In the genomic region with DNA sequence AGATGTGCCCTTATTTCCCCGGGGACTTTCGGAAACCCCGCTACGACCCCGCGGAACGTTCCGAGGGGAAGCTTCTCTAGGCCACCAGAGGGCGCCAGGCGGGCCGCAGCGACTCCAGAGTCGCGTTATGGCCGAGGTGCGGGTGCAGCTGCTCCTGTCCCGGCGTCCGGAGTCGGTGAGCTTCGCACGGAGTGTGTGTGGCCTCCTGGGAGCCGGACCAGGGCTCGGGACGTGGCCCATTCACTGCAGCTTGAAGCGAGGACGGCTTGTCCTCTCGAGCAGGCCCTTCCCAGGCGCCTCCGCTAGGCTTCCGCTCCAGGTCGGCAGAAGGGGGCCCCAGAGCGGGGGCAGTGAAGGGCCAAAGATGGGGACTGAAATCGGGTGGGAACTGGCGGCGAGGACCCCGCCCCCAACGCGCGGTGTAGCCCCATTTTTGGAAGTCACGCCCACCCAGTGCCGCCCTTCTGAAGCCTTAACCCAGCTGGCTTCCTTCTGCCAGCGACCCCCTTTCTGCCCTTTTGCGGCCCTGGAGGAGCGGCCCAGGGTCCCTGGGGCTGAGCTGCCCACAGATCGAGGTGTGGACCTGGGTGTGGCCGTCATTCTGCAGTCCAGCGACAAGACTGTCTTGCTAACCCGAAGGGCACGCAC, we compare ENCODE assay signal across 8 cellular contexts. TPM values are rescaled to one million over a fixed set of nuclear protein-coding genes. Genes with fewer than 3 reads are reported as not detected.
DNase-seq lines count a peak whose midpoint lies in the region; ATAC-seq and TF ChIP-seq lines count a peak whose summit lies in the region.

A gene with protein sequence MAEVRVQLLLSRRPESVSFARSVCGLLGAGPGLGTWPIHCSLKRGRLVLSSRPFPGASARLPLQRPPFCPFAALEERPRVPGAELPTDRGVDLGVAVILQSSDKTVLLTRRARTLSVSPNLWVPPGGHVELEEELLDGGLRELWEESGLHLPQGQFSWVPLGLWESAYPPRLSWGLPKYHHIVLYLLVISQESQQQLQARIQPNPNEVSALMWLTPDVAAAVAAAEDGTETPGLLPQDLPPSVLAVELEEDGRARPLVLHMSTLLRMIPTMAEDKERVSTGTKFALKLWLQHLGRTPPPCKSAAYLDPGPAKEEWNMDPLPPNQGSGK (plus strand): TSS at position 117 of the 648 bp plus-strand sequence. CDS start 11 bp downstream, at position 128.

- H3K9ac ChIP-seq in HUES48 (ENCODE audit: low read depth, low read length) (peak within 1 kb of the TSS; percentile 68), neural cell (ENCODE audit: low read length) (peak within 1 kb of the TSS; percentile 43)

- H3K9me3 ChIP-seq in HUES48 (ENCODE audit: control insufficient read depth, insufficient read depth, low read length): no peaks in the 10 kb centered on the region
- no peaks in the 10 kb centered on the region for H3K9me3 ChIP-seq in Panc1 (ENCODE audit: control insufficient read depth, insufficient read depth, low read depth, low read length)
- no peaks in the 10 kb centered on the region for H3K9me3 ChIP-seq in neural cell (ENCODE audit: low read length)
- no peaks in the 10 kb centered on the region for H3K9me3 ChIP-seq in stomach

- H3F3A ChIP-seq in neural cell (ENCODE audit: insufficient read depth, low read length, poor library complexity, severe bottlenecking): no peaks in the 10 kb centered on the region

- TF ChIP-seq POLR2A in stomach (IDR thresholded peaks at IDR 0.05): no peak

- TF ChIP-seq CTCF in Panc1 (IDR thresholded peaks at IDR 0.05) (peak; percentile 99), fibroblast of pulmonary artery (IDR thresholded peaks at IDR 0.05; ENCODE audit: low read length, missing control alignments) (peak; percentile 89), neural cell (IDR thresholded peaks at IDR 0.05; ENCODE audit: poor library complexity, severe bottlenecking) (peak; percentile 89), stomach (IDR thresholded peaks at IDR 0.05) (peak in 5 of 7 experiments; percentile 76 to 90 (median 82))

- WGBS in stomach, 5 donors: 1 to 3% (median 1%) methylated on average over 29 to 50 of the region's 50 CpGs

- in situ Hi-C loops in Caki2 (cut with HindIII; ENCODE audit: low pct_unique_long_range_greater_than_20kb, low sequenced_read_pairs) (loop anchor here (10.0 kb wide), 1 partner anchor 51 kb away; no protein-coding TSS in a partner anchor), Panc1 (cut with HindIII; ENCODE audit: low pct_unique_long_range_greater_than_20kb, low sequenced_read_pairs) (no loop called here)

- H3K27ac ChIP-seq in HUES48 (ENCODE audit: low read depth, low read length) (peak within 1 kb of the TSS; percentile 52), Panc1 (ENCODE audit: low read length) (peak within 1 kb of the TSS; percentile 81), neural cell (ENCODE audit: low read length) (no peak within 1 kb of the TSS), stomach (peak within 1 kb of the TSS; percentile 71 to 83 (median 80))

- H3K4me1 ChIP-seq in HUES48 (ENCODE audit: control insufficient read depth, insufficient read depth, low read length) (peaks cover 5% of the 10 kb centered on the region; the same call in 1 of the 2 replicates), Panc1 (ENCODE audit: control insufficient read depth, insufficient read depth, low read length) (0 out of 2 replicates have a peak, but pooled peaks cover 4% of the 10 kb centered on the region), stomach (peaks cover 11 to 21% (median 19%) of the 10 kb centered on the region in 4 donors)

- no TSS peak for BruUV-seq in Panc1 (replicated peaks; lab: Mats Ljungman, UMichigan)

- POLR2A ChIA-PET in Panc1 (lab: Charles Lee): interaction anchor here (0.6 kb wide), 1 partner anchor 144 kb away, joined by 8 read pairs; no protein-coding TSS in a partner anchor

- TF ChIP-seq EP300 in neural cell (conservative IDR thresholded peaks at IDR 0.05; ENCODE audit: poor library complexity, severe bottlenecking) (no peak), stomach (IDR thresholded peaks at IDR 0.05) (no peak)

- peak; percentile 70 for ATAC-seq in GM19463 (IDR thresholded peaks at IDR 0.05; ENCODE audit: unreplicated experiment)
- ATAC-seq in Panc1: peak; percentile 89

- peak within 1 kb of the TSS; percentile 38 for H2AFZ ChIP-seq in neural cell (ENCODE audit: low read depth, low read length)

- H3K27me3 ChIP-seq in HUES48 (ENCODE audit: control insufficient read depth, insufficient read depth, low read length) (0 out of 2 replicates have a peak, but pooled peaks cover 4% of the 10 kb centered on the region), Panc1 (ENCODE audit: control insufficient read depth, insufficient read depth, low read length) (no peaks in the 10 kb centered on the region), neural cell (ENCODE audit: insufficient read depth, low read depth, low read length) (no peaks in the 10 kb centered on the region), stomach (no peaks in the 10 kb centered on the region)

- peak; percentile 62 for TF ChIP-seq RAD21 in neural cell (conservative IDR thresholded peaks at IDR 0.05)

- H3K36me3 ChIP-seq in HUES48 (ENCODE audit: control insufficient read depth, insufficient read depth, low read length) (peaks cover 62% of the 10 kb centered on the region), Panc1 (ENCODE audit: control insufficient read depth, insufficient read depth, low read length) (peaks cover 15% of the 10 kb centered on the region), neural cell (ENCODE audit: insufficient read depth, low read length) (peaks cover 4% of the 10 kb centered on the region), stomach (peaks cover 30 to 62% (median 58%) of the 10 kb centered on the region in 4 donors)

- CTCF ChIA-PET in Panc1 (lab: Charles Lee): interaction anchor here (0.6 to 2.0 kb wide), 10 partner anchors 13 to 168 kb away, joined by 3 to 25 read pairs (median 5); partner anchors contain the start of genes ITGA10 and PIAS3

- intact Hi-C loops in Panc1 (cut with micrococcal nuclease; ENCODE audit: unreplicated experiment): loop anchor here (5.0 kb wide), 1 partner anchor 167 kb away; no protein-coding TSS in a partner anchor
- intact Hi-C loops in stomach (cut with DNase I; ENCODE audit: low total_unique reads): loop anchor here (5.0 kb wide), 1 partner anchor 172 kb away; no protein-coding TSS in a partner anchor

- DNase-seq in Caki2 (ENCODE audit: low read depth): peak; percentile 69
- no peak for DNase-seq in Panc1 (ENCODE audit: low read depth, low spot score)
- DNase-seq in activated T-helper 1 cell treated with Interleukin-2 at 50 U/mL for 16 hours (ENCODE audit: low read depth): peak; percentile 67
- DNase-seq in fibroblast of pulmonary artery (ENCODE audit: low read depth): peak; percentile 75
- peak; percentile 84 for DNase-seq in stomach

- H3K9me2 ChIP-seq in neural cell (ENCODE audit: insufficient read depth, low read length): no peaks in the 10 kb centered on the region

- no peak within 1 kb of the TSS for H3K4me2 ChIP-seq in neural cell (ENCODE audit: low read length)

- peak within 1 kb of the TSS; percentile 77 for H3K4me3 ChIP-seq in HUES48 (ENCODE audit: low read depth, low read length)
- peak within 1 kb of the TSS; percentile 54 to 65 for H3K4me3 ChIP-seq in Panc1 (ENCODE audit: low read depth in 2 of 2, low read length in 2 of 2)
- H3K4me3 ChIP-seq in fibroblast of pulmonary artery (replicated peaks; ENCODE audit: low read depth, low read length): peak within 1 kb of the TSS; percentile 59
- H3K4me3 ChIP-seq in neural cell (ENCODE audit: low read length): peak within 1 kb of the TSS; percentile 67
- peak within 1 kb of the TSS; percentile 51 to 59 (median 58) for H3K4me3 ChIP-seq in stomach

- H4K20me1 ChIP-seq in neural cell (ENCODE audit: insufficient read depth): no peaks in the 10 kb centered on the region

- H3K79me2 ChIP-seq in neural cell (replicated peaks; ENCODE audit: insufficient read depth, low read length): no peaks in the 10 kb centered on the region

TF ChIP-seq in neural cell, 6 proteins besides CTCF, POLR2A, EP300 and RAD21:
- TF ChIP-seq SMC3 (conservative IDR thresholded peaks at IDR 0.05; ENCODE audit: poor library complexity) (peak; percentile 82), POLR2AphosphoS5 (IDR thresholded peaks at IDR 0.05) (peak; percentile 2), REST (IDR thresholded peaks at IDR 0.05; ENCODE audit: borderline replicate concordance) (no peak), MXI1 (conservative IDR thresholded peaks at IDR 0.05; ENCODE audit: poor library complexity, severe bottlenecking) (peak; percentile 26)

RNA-seq across cellular contexts. Expression of the gene that starts here (rescaled TPM):
- 5.1 and 9.9 TPM in 2 replicates for total RNA-seq in Caki2 (2014; rRNA removed; shearing (Covaris generic); ENCODE audit: low replicate concordance)
- 3.7 TPM for total RNA-seq in Panc1 (2021; ENCODE audit: unreplicated experiment)
- 4.7 TPM for polyA plus RNA-seq in Panc1 (2012; ENCODE audit: insufficient read length)
- 4.5 and 5.4 TPM in 2 replicates for polyA plus RNA-seq in neural cell
- 0.73 and 1.6 TPM in 2 replicates for polyA minus RNA-seq in neural cell
- total RNA-seq in stomach: 10 to 100 TPM in 1 of 5 donors, 1 to 10 TPM in 3, not detected in 1; 3.2 to 18.3 (median 6.6) TPM
- 1 to 10 TPM in 2 of 3 donors, under 1 TPM in 1; 0.61 to 3.0 (median 1.7) TPM for polyA plus RNA-seq in stomach
